1 cellular context compared by ENCODE assay signal in genomic region chr6:158003910-158004695, GRCh38.
TF ChIP-seq lines count a peak whose summit lies in the region.

No MANE protein-coding gene starts in this region.

TF ChIP-seq in WTC11, 78 proteins besides CTCF, POLR2A, EP300 and RAD21 (continued from another document and continues in another):
- TF ChIP-seq ATF3 (CRISPR knock-in tag; conservative IDR thresholded peaks at IDR 0.05): no peak
- peak; percentile 89; the same call in 1 of the 2 replicates for TF ChIP-seq ZSCAN18 (CRISPR knock-in tag; IDR thresholded peaks at IDR 0.05)
- no peak for TF ChIP-seq SP1 (CRISPR knock-in tag; conservative IDR thresholded peaks at IDR 0.05)
- TF ChIP-seq MYBL2 (CRISPR knock-in tag; IDR thresholded peaks at IDR 0.05): no peak
- no peak for TF ChIP-seq ELF4 (CRISPR knock-in tag; IDR thresholded peaks at IDR 0.05; ENCODE audit: low read depth)
- 0 out of 2 replicates have a peak, but pooled peaks have one; percentile 9 for TF ChIP-seq ZNF423 (CRISPR knock-in tag; IDR thresholded peaks at IDR 0.05)
- TF ChIP-seq ERG (CRISPR knock-in tag; IDR thresholded peaks at IDR 0.05): no peak
- no peak for TF ChIP-seq IRF1 (CRISPR knock-in tag; IDR thresholded peaks at IDR 0.05)
- no peak for TF ChIP-seq CDX4 (CRISPR knock-in tag; IDR thresholded peaks at IDR 0.05; ENCODE audit: borderline replicate concordance)
- no peak for TF ChIP-seq AFF4 (CRISPR knock-in tag; IDR thresholded peaks at IDR 0.05; ENCODE audit: borderline replicate concordance)
- TF ChIP-seq TEAD4 (CRISPR knock-in tag; IDR thresholded peaks at IDR 0.05): no peak
- no peak for TF ChIP-seq ZNF281 (CRISPR knock-in tag; IDR thresholded peaks at IDR 0.05)
- no peak for TF ChIP-seq ZNF532 (CRISPR knock-in tag; IDR thresholded peaks at IDR 0.05; ENCODE audit: borderline replicate concordance)
- no peak for TF ChIP-seq MLX (CRISPR knock-in tag; IDR thresholded peaks at IDR 0.05)
- no peak for TF ChIP-seq CBFB (CRISPR knock-in tag; IDR thresholded peaks at IDR 0.05; ENCODE audit: low read depth)
- 0 out of 2 replicates have a peak, but pooled peaks have one; percentile 46 for TF ChIP-seq ZNF396 (CRISPR knock-in tag; IDR thresholded peaks at IDR 0.05; ENCODE audit: borderline replicate concordance)
- TF ChIP-seq MAX (CRISPR knock-in tag; IDR thresholded peaks at IDR 0.05): no peak
- TF ChIP-seq USF2 (CRISPR knock-in tag; IDR thresholded peaks at IDR 0.05): no peak
- peak; percentile 11; the same call in 1 of the 2 replicates for TF ChIP-seq MXD4 (CRISPR knock-in tag; IDR thresholded peaks at IDR 0.05; ENCODE audit: borderline replicate concordance)
- TF ChIP-seq PREB (CRISPR knock-in tag; IDR thresholded peaks at IDR 0.05; ENCODE audit: borderline replicate concordance): no peak
- TF ChIP-seq RORB (CRISPR knock-in tag; IDR thresholded peaks at IDR 0.05): no peak
- TF ChIP-seq NR1H2 (CRISPR knock-in tag; IDR thresholded peaks at IDR 0.05): no peak
- TF ChIP-seq EMX1 (CRISPR knock-in tag; IDR thresholded peaks at IDR 0.05): no peak
- TF ChIP-seq SMAD4 (CRISPR knock-in tag; IDR thresholded peaks at IDR 0.05): no peak
- no peak for TF ChIP-seq ARID4B (CRISPR knock-in tag; IDR thresholded peaks at IDR 0.05; ENCODE audit: borderline replicate concordance)
- TF ChIP-seq CREM (CRISPR knock-in tag; IDR thresholded peaks at IDR 0.05): no peak
